In genomic region chr9:21689851-21690250, GRCh38 we compare ENCODE assay signal across 37 cellular contexts.
DNase-seq lines count a peak whose midpoint lies in the region; ATAC-seq, FAIRE-seq and TF ChIP-seq lines count a peak whose summit lies in the region.
"Had no signal": no experiment of that assay in that cellular context is flagged by ENCODE, and none has a peak within 500 bp of the region (broad histone marks: within the 10 kb centered on the region; RNA-seq: fewer than 3 reads in every experiment).

No MANE protein-coding gene starts in this region.

- peaks cover under 1% of the 10 kb centered on the region; the same call in 1 of the 2 replicates for H3K9me3 Mint-ChIP-seq in HFFc6
- H3K9me3 Mint-ChIP-seq in progenitor cell of endocrine pancreas (ENCODE audit: low read depth), result no peaks in the 10 kb centered on the region
- H3K9me3 Mint-ChIP-seq: activated naive CD4-positive, alpha-beta T cell treated with anti-CD3 and anti-CD28 coated beads, Interleukin-2, amount 10 ng/mL, durations not matched to agents 7 days and 5 days; activated T-helper 17 cell treated with anti-CD3 and anti-CD28 coated beads, Interleukin-2, amount 50 U/mL, for 72 hours; memory B cell; neural crest cell had no signal

- H3K36me3 ChIP-seq in ACC112 (ENCODE audit: insufficient read depth, low read length) (no peaks in the 10 kb centered on the region), bronchial epithelial cell (ENCODE audit: control insufficient read depth, insufficient read depth, low read length) (no peaks in the 10 kb centered on the region), upper lobe of right lung (no peaks in the 10 kb centered on the region)
- H3K36me3 ChIP-seq: cardiac muscle cell, esophagus muscularis mucosa, pancreas, spleen, thoracic aorta had no signal

- TF ChIP-seq CTCF in HFFc6 (IDR thresholded peaks at IDR 0.05) (no peak), bronchial epithelial cell (IDR thresholded peaks at IDR 0.05; ENCODE audit: insufficient read depth, low read length, severe bottlenecking) (no peak), progenitor cell of endocrine pancreas (IDR thresholded peaks at IDR 0.05; ENCODE audit: unreplicated experiment) (no peak), upper lobe of right lung (IDR thresholded peaks at IDR 0.05) (no peak)

- H3K27ac Mint-ChIP-seq in HFFc6, result peak overlapping the region; percentile 97
- H3K27ac Mint-ChIP-seq in progenitor cell of endocrine pancreas, result no peak overlapping the region
- H3K27ac Mint-ChIP-seq: activated naive CD4-positive, alpha-beta T cell treated with anti-CD3 and anti-CD28 coated beads, Interleukin-2, amount 10 ng/mL, durations not matched to agents 7 days and 5 days; activated T-helper 17 cell treated with anti-CD3 and anti-CD28 coated beads, Interleukin-2, amount 50 U/mL, for 72 hours; CD4-positive, alpha-beta memory T cell; memory B cell; stimulated activated naive CD8-positive, alpha-beta T cell treated with anti-CD3 and anti-CD28 coated beads, Interleukin-15, amount 100 ng/mL, for 72 hours had no signal

- H3K27me3 ChIP-seq in ACC112 (ENCODE audit: insufficient read depth, low read length) (no peaks in the 10 kb centered on the region), bronchial epithelial cell (ENCODE audit: control insufficient read depth, insufficient read depth, low read length) (no peaks in the 10 kb centered on the region), upper lobe of right lung (no peaks in the 10 kb centered on the region)
- H3K27me3 ChIP-seq: esophagus muscularis mucosa, pancreas had no signal

- no peak for ATAC-seq in upper lobe of right lung
- ATAC-seq: activated T-helper 17 cell treated with anti-CD3 and anti-CD28 coated beads, Interleukin-2, amount 50 U/mL, for 72 hours; HepG2; left lobe of liver; pancreas; stimulated activated naive CD8-positive, alpha-beta T cell treated with anti-CD3 and anti-CD28 coated beads, Interleukin-15, amount 100 ng/mL, for 72 hours had no signal

- no peak overlapping the region for H2AFZ ChIP-seq in ACC112 (ENCODE audit: low read length, unreplicated experiment)

- intact Hi-C loops in upper lobe of right lung (cut with DNase I), result no loop called here

- H3K27me3 Mint-ChIP-seq in HFFc6 (ENCODE audit: insufficient read depth), result no peaks in the 10 kb centered on the region; the same call in 1 of the 2 replicates
- no peaks in the 10 kb centered on the region for H3K27me3 Mint-ChIP-seq in progenitor cell of endocrine pancreas

- H3K79me2 ChIP-seq in ACC112 (ENCODE audit: control insufficient read depth, insufficient read depth, low read length, unreplicated experiment), result peaks cover 17% of the 10 kb centered on the region

- peak overlapping the region; percentile 87; the same call in 1 of the 2 replicates for H3K4me3 Mint-ChIP-seq in HFFc6
- no peak overlapping the region for H3K4me3 Mint-ChIP-seq in progenitor cell of endocrine pancreas (ENCODE audit: low read depth)
- H3K4me3 Mint-ChIP-seq: activated naive CD4-positive, alpha-beta T cell treated with anti-CD3 and anti-CD28 coated beads, Interleukin-2, amount 10 ng/mL, durations not matched to agents 7 days and 5 days; activated T-helper 17 cell treated with anti-CD3 and anti-CD28 coated beads, Interleukin-2, amount 50 U/mL, for 72 hours; CD4-positive, alpha-beta memory T cell; memory B cell; neural crest cell; stimulated activated naive CD8-positive, alpha-beta T cell treated with anti-CD3 and anti-CD28 coated beads, Interleukin-15, amount 100 ng/mL, for 72 hours had no signal

- H3K4me1 Mint-ChIP-seq in HFFc6 (ENCODE audit: low read depth) (peaks cover 84% of the 10 kb centered on the region), progenitor cell of endocrine pancreas (ENCODE audit: low read depth) (peaks cover 4% of the 10 kb centered on the region)
- H3K4me1 Mint-ChIP-seq: memory B cell, neural crest cell had no signal

- no peak for DNase-seq in HFFc6
- peak; percentile 71 for DNase-seq in bronchial epithelial cell (ENCODE audit: low read depth)
- peak; percentile 74 for DNase-seq in iris pigment epithelial cell (ENCODE audit: low read depth)
- no peak for DNase-seq in progenitor cell of endocrine pancreas (ENCODE audit: low spot score, unreplicated experiment)
- DNase-seq in upper lobe of right lung, result no peak
- DNase-seq in globus pallidus (ENCODE audit: low spot score), result no peak
- DNase-seq in NK-92 (lab: John Stamatoyannopoulos, UW; ENCODE audit: unreplicated experiment), result no peak
- DNase-seq: activated CD4-positive, alpha-beta T cell treated with anti-CD3 and anti-CD28 coated beads for 48 hours; activated naive CD4-positive, alpha-beta T cell treated with anti-CD3 and anti-CD28 coated beads, Interleukin-2, amount 10 ng/mL, durations not matched to agents 7 days and 5 days; CD4-positive, alpha-beta memory T cell; cortex of kidney; effector memory CD4-positive, alpha-beta T cell; H7; hippocampal formation; Karpas-422; NCI-H1436 treated with DMSO at 0.1 percent for 48 hours; NCI-H345; NCI-H69; pancreas; SIG-M5; spleen; stimulated activated CD4-positive, alpha-beta T cell treated with anti-CD3 and anti-CD28 coated beads, Interleukin-2, amount 100 ng/mL, for 24 hours; stimulated activated CD8-positive, alpha-beta memory T cell treated with anti-CD3 and anti-CD28 coated beads, Interleukin-4, amount 100 ng/mL, for 48 hours; stimulated activated naive CD8-positive, alpha-beta T cell treated with anti-CD3 and anti-CD28 coated beads, Interleukin-15, amount 100 ng/mL, for 72 hours; T1000 had no signal

- H3K4me3 ChIP-seq in ACC112 (ENCODE audit: low read depth, low read length), result peak overlapping the region; percentile 55; the same call in 1 of the 2 replicates
- no peak overlapping the region for H3K4me3 ChIP-seq in bronchial epithelial cell (ENCODE audit: low read depth, low read length)
- H3K4me3 ChIP-seq in upper lobe of right lung, result no peak overlapping the region
- H3K4me3 ChIP-seq: cardiac muscle cell, esophagus muscularis mucosa, pancreas, spleen, thoracic aorta had no signal

- H3K36me3 Mint-ChIP-seq in HFFc6 (ENCODE audit: low read depth), result peaks cover under 1% of the 10 kb centered on the region; the same call in 1 of the 2 replicates
- no peaks in the 10 kb centered on the region for H3K36me3 Mint-ChIP-seq in progenitor cell of endocrine pancreas (ENCODE audit: insufficient read depth)
- H3K36me3 Mint-ChIP-seq: activated naive CD4-positive, alpha-beta T cell treated with anti-CD3 and anti-CD28 coated beads, Interleukin-2, amount 10 ng/mL, durations not matched to agents 7 days and 5 days; CD4-positive, alpha-beta memory T cell; memory B cell had no signal

- H3K27ac ChIP-seq in ACC112 (ENCODE audit: low read depth, low read length) (peak overlapping the region; percentile 98), upper lobe of right lung (no peak overlapping the region)
- H3K27ac ChIP-seq: cardiac muscle cell, esophagus muscularis mucosa, pancreas, spleen, thoracic aorta had no signal

- no peaks in the 10 kb centered on the region for H3K9me3 ChIP-seq in upper lobe of right lung
- H3K9me3 ChIP-seq: esophagus muscularis mucosa, pancreas, spleen, thoracic aorta had no signal

- H3K4me1 ChIP-seq in ACC112 (ENCODE audit: control insufficient read depth, insufficient read depth, low read length, unreplicated experiment) (peaks cover 53% of the 10 kb centered on the region), upper lobe of right lung (no peaks in the 10 kb centered on the region)
- H3K4me1 ChIP-seq: pancreas, spleen had no signal

- no peak for FAIRE-seq in bronchial epithelial cell (lab: Jason Lieb, UNC)
- FAIRE-seq: GM18507, GM19239, HepG2, pancreas, urothelium cell line had no signal

Comparison
In these comparisons a context has a peak if more than half of its experiments do, and no peak if none do; other contexts are left out.
1. DNase-seq: peak in bronchial epithelial cell (single experiment) and iris pigment epithelial cell (single experiment); none in HFFc6 (single experiment), progenitor cell of endocrine pancreas (single experiment), upper lobe of right lung (single experiment), globus pallidus (single experiment) and NK-92 (single experiment).